ENCODE assay signal across 8 cellular contexts in genomic region chr1:223670458-223671159, GRCh38. TPM values are rescaled to one million over a fixed set of nuclear protein-coding genes. Genes with fewer than 3 reads are reported as not detected.
DNase-seq lines count a peak whose midpoint lies in the region; ATAC-seq and TF ChIP-seq lines count a peak whose summit lies in the region.

No MANE protein-coding gene starts in this region.

- H3K4me1 ChIP-seq in Peyer's patch = peaks cover 0 to 3% (median 0%) of the 10 kb centered on the region in 4 donors

- peaks cover 11% of the 10 kb centered on the region for H3K4me1 Mint-ChIP-seq in progenitor cell of endocrine pancreas (ENCODE audit: low read depth)

- no peak for TF ChIP-seq POLR2A in Peyer's patch (IDR thresholded peaks at IDR 0.05)

- peaks cover 14% of the 10 kb centered on the region for H3K9me3 Mint-ChIP-seq in progenitor cell of endocrine pancreas (ENCODE audit: low read depth)

- peaks cover 0 to 9% (median 0%) of the 10 kb centered on the region in 4 donors for H3K9me3 ChIP-seq in Peyer's patch

- H3K36me3 Mint-ChIP-seq in progenitor cell of endocrine pancreas (ENCODE audit: insufficient read depth) = peaks cover 4% of the 10 kb centered on the region

- POLR2A ChIA-PET in BJ (lab: Charles Lee) = no interaction called here

- CTCF ChIA-PET in BJ (lab: Yijun Ruan, JAX) = interaction anchor here (0.6 to 1.1 kb wide), 2 partner anchors 537 to 545 kb away, joined by 3 read pairs; no protein-coding TSS in a partner anchor

- no peak overlapping the region for H3K4me3 Mint-ChIP-seq in progenitor cell of endocrine pancreas (ENCODE audit: low read depth)

- peak; percentile 34 for TF ChIP-seq CTCF in BJ (IDR thresholded peaks at IDR 0.05; ENCODE audit: insufficient read depth, low read depth, low read length)
- peak in 4 of 6 experiments; percentile 29 to 62 (median 60) for TF ChIP-seq CTCF in Peyer's patch (IDR thresholded peaks at IDR 0.05)
- peak; percentile 79 for TF ChIP-seq CTCF in progenitor cell of endocrine pancreas (IDR thresholded peaks at IDR 0.05; ENCODE audit: unreplicated experiment)

- H3K27ac Mint-ChIP-seq in progenitor cell of endocrine pancreas = no peak overlapping the region

- no peaks in the 10 kb centered on the region for H3K27me3 ChIP-seq in BJ (ENCODE audit: control insufficient read depth, insufficient read depth, low read length)
- no peaks in the 10 kb centered on the region for H3K27me3 ChIP-seq in Peyer's patch

- ATAC-seq in GM18867 (IDR thresholded peaks at IDR 0.05; ENCODE audit: unreplicated experiment) (peak; percentile 47), esophagus mucosa (peak; percentile 43), GM19463 (IDR thresholded peaks at IDR 0.05; ENCODE audit: unreplicated experiment) (no peak), HG02588 (IDR thresholded peaks at IDR 0.05; ENCODE audit: unreplicated experiment) (no peak)

- peaks cover 8% of the 10 kb centered on the region for H3K27me3 Mint-ChIP-seq in progenitor cell of endocrine pancreas

- no peak for DNase-seq in BJ (ENCODE audit: low read depth)
- peak in 1 of 3 donors; percentile 76 for DNase-seq in Peyer's patch
- DNase-seq in progenitor cell of endocrine pancreas (ENCODE audit: low spot score, unreplicated experiment) = peak; percentile 29
- no peak for DNase-seq in DMS79 treated with DMSO at 0.1 percent for 48 hours (lab: John Stamatoyannopoulos, UW)

- H3K4me3 ChIP-seq in BJ (ENCODE audit: low read depth, low read length) = no peak overlapping the region
- no peak overlapping the region for H3K4me3 ChIP-seq in Peyer's patch

- no peaks in the 10 kb centered on the region; the same call in 1 of the 2 replicates for H3K36me3 ChIP-seq in BJ (ENCODE audit: control insufficient read depth, insufficient read depth, low read length)
- no peaks in the 10 kb centered on the region for H3K36me3 ChIP-seq in Peyer's patch

- no peak overlapping the region for H3K27ac ChIP-seq in Peyer's patch

RNA-seq across cellular contexts. Expression of gene CAPN8, which starts 5.1 kb away (rescaled TPM):
- 0.11 TPM in 1 of 2 replicates, not detected in the other for polyA plus RNA-seq in BJ (2011; rRNA removed)
- polyA minus RNA-seq in BJ (2011; rRNA and poly(A)+ RNA removed) = 0.15 TPM in 1 of 2 replicates, not detected in the other
- total RNA-seq in Peyer's patch = 10 to 100 TPM in 3 of 4 donors, 1 to 10 TPM in 1; 9.9 to 74.0 (median 31.4) TPM
- 1.2 TPM for total RNA-seq in esophagus mucosa
- 1.3 and 2.2 TPM in 2 replicates for total RNA-seq in progenitor cell of endocrine pancreas

RNA-seq across cellular contexts. Expression of gene CAPN2, which starts 41.7 kb away (rescaled TPM):
- polyA plus RNA-seq in BJ (2011; rRNA removed) = 219 and 222 TPM in 2 replicates
- 118 and 125 TPM in 2 replicates for polyA minus RNA-seq in BJ (2011; rRNA and poly(A)+ RNA removed)
- 100 to 1,000 TPM; 143 to 276 (median 202) TPM for total RNA-seq in Peyer's patch
- total RNA-seq in esophagus mucosa = 171 TPM
- 20.3 and 33.8 TPM in 2 replicates for total RNA-seq in progenitor cell of endocrine pancreas

Comparison
In these comparisons a context has a peak if more than half of its experiments do, and no peak if none do; other contexts are left out.
1. ATAC-seq: peak in GM18867 (single experiment) and esophagus mucosa (single experiment); none in GM19463 (single experiment) and HG02588 (single experiment).
2. Peak in every context shown above with its lines, with median percentiles within 50 percentile points of each other: CTCF ChIP-seq.